ENCODE assay signal across 1 cellular context in genomic region chr4:88030565-88031310, GRCh38.
TF ChIP-seq lines count a peak whose summit lies in the region.

No MANE protein-coding gene starts in this region.

TF ChIP-seq in GM23338, 12 proteins besides CTCF, POLR2A, EP300 and RAD21 (continued from another document):
- TF ChIP-seq ZNF331 (CRISPR knock-in tag; IDR thresholded peaks at IDR 0.05; ENCODE audit: low read depth) (no peak), STAT1 (IDR thresholded peaks at IDR 0.05; ENCODE audit: unreplicated experiment) (no peak), REST (IDR thresholded peaks at IDR 0.05; ENCODE audit: unreplicated experiment) (no peak), ZNF462 (CRISPR knock-in tag; IDR thresholded peaks at IDR 0.05) (no peak), ETS1 (IDR thresholded peaks at IDR 0.05) (no peak), ZNF114 (CRISPR knock-in tag; IDR thresholded peaks at IDR 0.05) (no peak), NANOG (IDR thresholded peaks at IDR 0.05; ENCODE audit: borderline replicate concordance) (no peak), CREB1 (CRISPR knock-in tag; IDR thresholded peaks at IDR 0.05; ENCODE audit: low read depth) (no peak), JUNB (IDR thresholded peaks at IDR 0.05; ENCODE audit: unreplicated experiment) (no peak), EZH2 (IDR thresholded peaks at IDR 0.05; ENCODE audit: low read depth, unreplicated experiment) (no peak)
